12 cellular contexts compared by ENCODE assay signal in the genomic region with DNA sequence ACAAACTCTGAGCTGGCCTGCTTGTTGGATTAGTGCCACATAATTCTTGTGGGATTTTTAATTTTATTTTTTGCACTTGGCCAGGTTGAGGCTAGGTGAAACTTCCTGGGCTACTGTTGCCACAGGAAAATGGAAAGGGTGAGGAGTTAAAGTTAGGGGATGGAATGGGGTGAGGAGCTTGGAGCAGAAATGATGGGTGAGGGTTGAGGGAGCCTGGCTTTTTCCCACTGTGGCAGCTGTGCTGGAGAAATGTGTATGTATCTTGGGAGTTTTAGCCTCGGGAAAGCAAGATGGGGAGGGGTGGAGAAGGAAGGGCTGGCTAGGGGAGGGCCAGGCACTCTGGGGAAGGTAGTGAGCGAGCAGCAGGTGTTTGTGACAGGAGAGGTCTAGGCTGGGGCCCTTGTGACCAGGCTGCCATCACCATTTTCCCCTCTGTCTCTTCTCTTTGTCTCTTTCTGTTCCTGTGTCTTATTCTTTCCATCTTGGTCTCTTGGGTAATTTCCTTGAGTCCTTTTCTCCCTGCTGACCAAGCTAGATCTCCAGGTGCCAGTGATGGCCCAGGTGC. TPM values are rescaled to one million over a fixed set of nuclear protein-coding genes. Genes with fewer than 3 reads are reported as not detected.
DNase-seq lines count a peak whose midpoint lies in the region; ATAC-seq, FAIRE-seq and TF ChIP-seq lines count a peak whose summit lies in the region.
"Had no signal": no experiment of that assay in that cellular context is flagged by ENCODE, and none has a peak within 500 bp of the region (broad histone marks: within the 10 kb centered on the region; RNA-seq: fewer than 3 reads in every experiment).

No MANE protein-coding gene starts in this region.

- TF ChIP-seq CTCF in kidney (IDR thresholded peaks at IDR 0.05; ENCODE audit: borderline replicate concordance, extremely low read depth, insufficient read depth) (no peak), suprapubic skin (IDR thresholded peaks at IDR 0.05) (no peak), testis (IDR thresholded peaks at IDR 0.05) (no peak)

- H3K27me3 ChIP-seq in suprapubic skin (no peaks in the 10 kb centered on the region), testis (no peaks in the 10 kb centered on the region)
- H3K27me3 ChIP-seq: SJSA1 had no signal

- no peak for TF ChIP-seq EP300 in suprapubic skin (IDR thresholded peaks at IDR 0.05)

- H3K4me3 ChIP-seq in kidney (ENCODE audit: low read length in 2 of 2), result peak overlapping the region in 1 of 2 donors; percentile 97
- H3K4me3 ChIP-seq in suprapubic skin, result peak overlapping the region; percentile 94
- H3K4me3 ChIP-seq in testis, result no peak overlapping the region
- H3K4me3 ChIP-seq: lung had no signal

- no peaks in the 10 kb centered on the region for H3K27me3 Mint-ChIP-seq in activated naive CD4-positive, alpha-beta T cell treated with anti-CD3 and anti-CD28 coated beads, Interleukin-2, amount 50 U/mL, for 24 hours
- no peaks in the 10 kb centered on the region for H3K27me3 Mint-ChIP-seq in activated T-helper 17 cell treated with anti-CD3 and anti-CD28 coated beads, Interleukin-2, amount 50 U/mL, for 72 hours

- H3K36me3 ChIP-seq in kidney (ENCODE audit: control insufficient read depth in 1 of 2, insufficient read depth in 2 of 2, low read length in 2 of 2) (peaks cover 18 to 32% of the 10 kb centered on the region in 2 donors), suprapubic skin (peaks cover 43% of the 10 kb centered on the region), testis (ENCODE audit: low read depth, missing control alignments) (no peaks in the 10 kb centered on the region)

- peaks cover 37% of the 10 kb centered on the region for H3K4me1 Mint-ChIP-seq in activated naive CD4-positive, alpha-beta T cell treated with anti-CD3 and anti-CD28 coated beads, Interleukin-2, amount 50 U/mL, for 24 hours
- H3K4me1 Mint-ChIP-seq in activated T-helper 17 cell treated with anti-CD3 and anti-CD28 coated beads, Interleukin-2, amount 50 U/mL, for 72 hours, result peaks cover 22% of the 10 kb centered on the region

- WGBS in suprapubic skin, result 43% methylated on average over 2 of the region's 2 CpGs
- WGBS in testis, 2 donors, result 55 to 56% methylated on average over 2 of the region's 2 CpGs

- ATAC-seq in activated T-helper 17 cell treated with anti-CD3 and anti-CD28 coated beads, Interleukin-2, amount 50 U/mL, for 72 hours (replicated peaks), result no peak
- ATAC-seq in GM18858 (IDR thresholded peaks at IDR 0.05; ENCODE audit: unreplicated experiment) (no peak), GM21619 (IDR thresholded peaks at IDR 0.05; ENCODE audit: unreplicated experiment) (no peak)

- no peaks in the 10 kb centered on the region for H3K36me3 Mint-ChIP-seq in activated naive CD4-positive, alpha-beta T cell treated with anti-CD3 and anti-CD28 coated beads, Interleukin-2, amount 50 U/mL, for 24 hours
- peaks cover 69% of the 10 kb centered on the region for H3K36me3 Mint-ChIP-seq in activated T-helper 17 cell treated with anti-CD3 and anti-CD28 coated beads, Interleukin-2, amount 50 U/mL, for 72 hours (ENCODE audit: low read depth)

- no peaks in the 10 kb centered on the region for H3K9me3 Mint-ChIP-seq in activated naive CD4-positive, alpha-beta T cell treated with anti-CD3 and anti-CD28 coated beads, Interleukin-2, amount 50 U/mL, for 24 hours
- H3K9me3 Mint-ChIP-seq in activated T-helper 17 cell treated with anti-CD3 and anti-CD28 coated beads, Interleukin-2, amount 50 U/mL, for 72 hours, result no peaks in the 10 kb centered on the region

- H3K4me3 Mint-ChIP-seq in activated naive CD4-positive, alpha-beta T cell treated with anti-CD3 and anti-CD28 coated beads, Interleukin-2, amount 50 U/mL, for 24 hours, result peak overlapping the region; percentile 98
- peak overlapping the region; percentile 98 for H3K4me3 Mint-ChIP-seq in activated T-helper 17 cell treated with anti-CD3 and anti-CD28 coated beads, Interleukin-2, amount 50 U/mL, for 72 hours

- H3K4me1 ChIP-seq in kidney (ENCODE audit: control insufficient read depth in 1 of 2, insufficient read depth in 1 of 2, low read depth in 1 of 2, low read length in 2 of 2) (peaks cover 0 to 15% of the 10 kb centered on the region in 2 donors), suprapubic skin (peaks cover 23% of the 10 kb centered on the region), testis (peaks cover 19% of the 10 kb centered on the region)

- DNase-seq in activated naive CD4-positive, alpha-beta T cell treated with anti-CD3 and anti-CD28 coated beads, Interleukin-2, amount 50 U/mL, for 16 hours, result no peak
- no peak for DNase-seq in kidney
- no peak for DNase-seq in suprapubic skin (ENCODE audit: low spot score in 2 of 2)
- DNase-seq in testis, result no peak
- DNase-seq: DMS79 treated with DMSO at 0.1 percent for 48 hours had no signal

- intact Hi-C loops in kidney (cut with DNase I) (no loop called here), testis (cut with DNase I; ENCODE audit: low total_unique reads) (no loop called here)

- no peaks in the 10 kb centered on the region for H3K9me3 ChIP-seq in kidney (ENCODE audit: control insufficient read depth in 1 of 2, low read length in 2 of 2)
- H3K9me3 ChIP-seq in suprapubic skin, result no peaks in the 10 kb centered on the region
- H3K9me3 ChIP-seq in testis, result no peaks in the 10 kb centered on the region
- H3K9me3 ChIP-seq: SJSA1 had no signal

- H3K9ac ChIP-seq in kidney (ENCODE audit: low read length in 2 of 2), result peak overlapping the region in 1 of 2 donors; percentile 98

- peak overlapping the region; percentile 93 for H3K27ac Mint-ChIP-seq in activated naive CD4-positive, alpha-beta T cell treated with anti-CD3 and anti-CD28 coated beads, Interleukin-2, amount 50 U/mL, for 24 hours
- H3K27ac Mint-ChIP-seq in activated T-helper 17 cell treated with anti-CD3 and anti-CD28 coated beads, Interleukin-2, amount 50 U/mL, for 72 hours, result peak overlapping the region; percentile 91

- no peak for FAIRE-seq in kidney (lab: Jason Lieb, UNC)
- FAIRE-seq: HTR-8/SVneo had no signal

- TF ChIP-seq POLR2A in suprapubic skin (IDR thresholded peaks at IDR 0.05) (no peak), testis (IDR thresholded peaks at IDR 0.05) (no peak)

- H3K27ac ChIP-seq in kidney (ENCODE audit: low read depth in 2 of 2, low read length in 2 of 2) (peak overlapping the region; percentile 48 to 100), suprapubic skin (no peak overlapping the region), testis (peak overlapping the region in 1 of 2 donors; percentile 94)
- H3K27ac ChIP-seq: SJSA1 had no signal

RNA-seq across cellular contexts. Expression of a gene that starts 2.0 kb away (rescaled TPM):
- 10 to 100 TPM; 24.9 to 29.6 TPM for total RNA-seq in activated T-helper 17 cell treated with anti-CD3 and anti-CD28 coated beads, Interleukin-2, amount 50 U/mL, for 72 hours
- 30.3 TPM for total RNA-seq in kidney
- polyA plus RNA-seq in kidney (ENCODE audit: insufficient read depth, low read depth, low replicate concordance), result 8.5 TPM
- 10 to 100 TPM; 23.6 to 36.8 (median 29.7) TPM for total RNA-seq in suprapubic skin
- 10 to 100 TPM; 39.9 to 58.2 TPM for total RNA-seq in testis
- polyA plus RNA-seq in testis (ENCODE audit: insufficient read depth, low read depth, low replicate concordance), result 38.4 TPM

RNA-seq across cellular contexts. Expression of a gene that starts 29.6 kb away (rescaled TPM):
- 100 to 1,000 TPM; 174 to 196 TPM for total RNA-seq in activated T-helper 17 cell treated with anti-CD3 and anti-CD28 coated beads, Interleukin-2, amount 50 U/mL, for 72 hours
- 123 TPM for total RNA-seq in kidney
- polyA plus RNA-seq in kidney (ENCODE audit: insufficient read depth, low read depth, low replicate concordance), result 178 TPM
- 100 to 1,000 TPM; 101 to 133 (median 119) TPM for total RNA-seq in suprapubic skin
- 100 to 1,000 TPM; 164 to 196 TPM for total RNA-seq in testis
- 333 TPM for polyA plus RNA-seq in testis (ENCODE audit: insufficient read depth, low read depth, low replicate concordance)

RNA-seq across cellular contexts. Expression of a gene that starts 43.1 kb away (rescaled TPM):
- total RNA-seq in activated T-helper 17 cell treated with anti-CD3 and anti-CD28 coated beads, Interleukin-2, amount 50 U/mL, for 72 hours, result 10 to 100 TPM; 70.0 to 76.8 TPM
- total RNA-seq in kidney (60.9 TPM), suprapubic skin (100 to 1,000 TPM in 1 of 4 donors, 10 to 100 TPM in 3; 50.0 to 102 (median 60.3) TPM), testis (100 to 1,000 TPM in 1 of 2 donors, 10 to 100 TPM in 1; 87.9 to 103 TPM)
- polyA plus RNA-seq in kidney (ENCODE audit: insufficient read depth, low read depth, low replicate concordance) (43.5 TPM), testis (ENCODE audit: insufficient read depth, low read depth, low replicate concordance) (86.8 TPM)
